Comparison of ENCODE assay signal across 1 cellular context in the genomic region with DNA sequence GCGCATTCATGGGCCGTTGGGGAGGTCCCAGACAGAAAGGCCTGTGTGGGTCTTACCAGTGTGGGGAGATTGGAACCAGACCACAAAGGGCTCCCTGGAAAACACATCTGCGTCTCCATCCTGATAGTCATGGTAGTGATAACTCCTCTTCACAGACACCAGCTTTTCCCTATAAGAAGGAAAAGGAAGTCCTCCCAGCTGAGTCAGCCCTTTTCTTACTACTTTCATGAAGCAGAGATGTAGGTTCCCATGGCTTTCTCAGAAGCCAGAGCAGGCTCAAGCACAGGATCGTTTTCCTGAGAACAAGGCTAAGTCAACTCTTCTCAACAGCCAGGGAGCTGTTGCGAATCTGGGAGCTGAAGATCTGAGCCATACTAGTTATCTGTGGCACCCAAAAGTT.
A peak's percentile ranks its signal among the peaks of the same experiment; 100 is the strongest.
TF ChIP-seq lines count a peak whose summit lies in the region.

No MANE protein-coding gene starts in this region.

TF ChIP-seq in IMR-90, 13 proteins besides CTCF, POLR2A, EP300 and RAD21:
- TF ChIP-seq NFE2L2 (IDR thresholded peaks at IDR 0.05; ENCODE audit: low read depth, low read length) (no peak), CEBPB (IDR thresholded peaks at IDR 0.05; ENCODE audit: low read depth, low read length) (no peak), MAFK (IDR thresholded peaks at IDR 0.05; ENCODE audit: low read depth, low read length) (0 out of 2 replicates have a peak, but pooled peaks have one; percentile 17), ELK1 (IDR thresholded peaks at IDR 0.05; ENCODE audit: borderline replicate concordance, low read depth, low read length) (no peak), MXI1 (IDR thresholded peaks at IDR 0.05; ENCODE audit: borderline replicate concordance, low read depth, low read length) (no peak)
